Comparison of ENCODE assay signal across 15 cellular contexts in the genomic region with DNA sequence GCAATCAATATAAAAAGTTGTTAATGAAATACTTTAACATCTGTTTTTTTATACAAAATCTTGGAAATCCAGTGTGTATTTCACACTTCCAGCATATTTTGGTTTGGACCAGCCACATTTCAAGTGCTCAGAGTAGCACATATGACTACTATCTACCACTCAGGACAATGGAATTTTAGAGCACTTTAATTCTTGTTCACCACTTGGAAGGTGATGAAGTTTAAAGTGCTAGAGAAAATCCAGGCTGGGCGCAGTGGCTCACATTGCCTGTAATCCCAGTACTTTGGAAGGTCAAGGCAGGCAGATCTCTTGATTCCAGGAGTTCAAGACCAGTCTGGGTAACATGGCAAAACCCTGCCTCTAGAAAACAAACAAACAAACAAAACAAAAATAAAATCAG. TPM values are rescaled to one million over a fixed set of nuclear protein-coding genes. Genes with fewer than 3 reads are reported as not detected.
DNase-seq lines count a peak whose midpoint lies in the region; ATAC-seq and TF ChIP-seq lines count a peak whose summit lies in the region.
"Had no signal": no experiment of that assay in that cellular context is flagged by ENCODE, and none has a peak within 500 bp of the region (broad histone marks: within the 10 kb centered on the region; RNA-seq: fewer than 3 reads in every experiment).

No MANE protein-coding gene starts in this region.

- 90 to 96% methylated on average over 1 of the region's 1 CpG for WGBS in GM23248 (ENCODE audit: low coverage in 1 of 2, low lambda C conversion rate in 2 of 2, missing lambda C conversion rate in 2 of 2), 2 experiments
- WGBS in hepatocyte (ENCODE audit: low lambda C conversion rate, missing lambda C conversion rate), result 69% methylated on average over 1 of the region's 1 CpG

- peak; percentile 83 for ATAC-seq in Right ventricle myocardium superior (ENCODE audit: poor library complexity)
- ATAC-seq in left lung, result peak; percentile 54
- ATAC-seq in GM19452 (IDR thresholded peaks at IDR 0.05; ENCODE audit: unreplicated experiment), result no peak
- ATAC-seq: HCT116 had no signal

- H3K36me3 ChIP-seq in right atrium auricular region, result no peaks in the 10 kb centered on the region
- no peaks in the 10 kb centered on the region for H3K36me3 ChIP-seq in GM23248 (ENCODE audit: low read depth)
- H3K36me3 ChIP-seq in left lung, result no peaks in the 10 kb centered on the region
- no peaks in the 10 kb centered on the region for H3K36me3 ChIP-seq in hepatocyte (replicated peaks; ENCODE audit: insufficient read depth, low read depth)

- in situ Hi-C loops in GM23248 (cut with MboI), result no loop called here

- TF ChIP-seq CTCF in right atrium auricular region (IDR thresholded peaks at IDR 0.05) (no peak), foreskin fibroblast (IDR thresholded peaks at IDR 0.05; ENCODE audit: low read depth, low read length) (no peak), left lung (IDR thresholded peaks at IDR 0.05) (no peak), hepatocyte (IDR thresholded peaks at IDR 0.05; ENCODE audit: poor library complexity) (no peak)

- no peak overlapping the region for H2AFZ ChIP-seq in GM23248
- no peak overlapping the region for H2AFZ ChIP-seq in hepatocyte

- H3K27ac ChIP-seq in right atrium auricular region (no peak overlapping the region), GM23248 (no peak overlapping the region), left lung (no peak overlapping the region), hepatocyte (no peak overlapping the region)
- H3K27ac ChIP-seq: C4-2B, HL-60 had no signal

- H3K9me3 ChIP-seq in right atrium auricular region (no peaks in the 10 kb centered on the region), GM23248 (ENCODE audit: low read depth) (no peaks in the 10 kb centered on the region), left lung (no peaks in the 10 kb centered on the region), hepatocyte (ENCODE audit: low read depth) (no peaks in the 10 kb centered on the region)

- H4K20me1 ChIP-seq in GM23248 (ENCODE audit: insufficient read depth) (no peaks in the 10 kb centered on the region), hepatocyte (ENCODE audit: insufficient read depth, poor library complexity, severe bottlenecking) (no peaks in the 10 kb centered on the region)

- H3K4me3 ChIP-seq in right atrium auricular region (no peak overlapping the region), GM23248 (no peak overlapping the region), foreskin fibroblast (ENCODE audit: low read depth in 1 of 2, low read length in 2 of 2) (no peak overlapping the region), left lung (no peak overlapping the region), hepatocyte (no peak overlapping the region)

- no peak overlapping the region for H3K9ac ChIP-seq in GM23248

- H3K27me3 ChIP-seq in right atrium auricular region, result no peaks in the 10 kb centered on the region
- H3K27me3 ChIP-seq in GM23248 (replicated peaks; ENCODE audit: insufficient read depth), result no peaks in the 10 kb centered on the region
- no peaks in the 10 kb centered on the region for H3K27me3 ChIP-seq in left lung
- no peaks in the 10 kb centered on the region for H3K27me3 ChIP-seq in hepatocyte

- H3K4me2 ChIP-seq in GM23248 (ENCODE audit: unreplicated experiment) (no peak overlapping the region), hepatocyte (no peak overlapping the region)

- H3K4me1 ChIP-seq in right atrium auricular region (no peaks in the 10 kb centered on the region), GM23248 (ENCODE audit: insufficient read depth) (no peaks in the 10 kb centered on the region), left lung (no peaks in the 10 kb centered on the region), hepatocyte (ENCODE audit: insufficient read depth) (peaks cover 1% of the 10 kb centered on the region)

- H3K79me2 ChIP-seq in GM23248 (ENCODE audit: insufficient read depth), result no peaks in the 10 kb centered on the region
- H3K79me2 ChIP-seq in hepatocyte, result no peaks in the 10 kb centered on the region

- DNase-seq in Right ventricle myocardium superior, result no peak
- no peak for DNase-seq in right atrium auricular region (ENCODE audit: low spot score)
- DNase-seq in GM23248, result peak; percentile 41
- peak; percentile 14 to 46 for DNase-seq in foreskin fibroblast
- DNase-seq in left lung, result no peak
- DNase-seq in NOMO-1 treated with dmso at 0.1 percent for 144 hours (lab: John Stamatoyannopoulos, UW; ENCODE audit: unreplicated experiment), result no peak
- no peak for DNase-seq in hepatocyte (ENCODE audit: low spot score)
- DNase-seq: ACHN; CD4-positive, alpha-beta memory T cell; DND-41; GF-D8 had no signal

- intact Hi-C loops in Right ventricle myocardium superior (cut with DNase I) (no loop called here), left lung (cut with DNase I) (no loop called here)

- H3K9me2 ChIP-seq in GM23248 (ENCODE audit: insufficient read depth) (no peaks in the 10 kb centered on the region), hepatocyte (replicated peaks; ENCODE audit: insufficient read depth) (no peaks in the 10 kb centered on the region)

- H3F3A ChIP-seq in GM23248 (ENCODE audit: insufficient read depth), result no peaks in the 10 kb centered on the region

RNA-seq across cellular contexts. Expression of gene SLC35B3, which starts 6.1 kb away (rescaled TPM):
- total RNA-seq in Right ventricle myocardium superior (6.7 TPM), right atrium auricular region (1 to 10 TPM; 5.6 to 6.0 TPM), left lung (10 to 100 TPM; 21.6 to 22.9 TPM), hepatocyte (29.1 and 31.5 TPM in 2 replicates)
- 33.9 and 46.5 TPM in 2 replicates for total RNA-seq in GM23248 (2014; rRNA removed; shearing (Covaris generic))
- polyA plus RNA-seq in GM23248 (2016; fragmentation: Nextera tagmentation; extraction: Ambion mirVana) (52.1 and 52.9 TPM in 2 replicates), hepatocyte (31.5 and 38.8 TPM in 2 replicates)

Comparison
In these comparisons a context has a peak if more than half of its experiments do, and no peak if none do; other contexts are left out.
1. DNase-seq: peak in GM23248 (single experiment) and foreskin fibroblast (2 of 2); none in Right ventricle myocardium superior (single experiment), right atrium auricular region (single experiment), left lung (0 of 2), NOMO-1 treated with dmso at 0.1 percent for 144 hours (single experiment) and hepatocyte (single experiment).